ENCODE assay signal across 8 cellular contexts in genomic region chr14:64971452-64971889, GRCh38. TPM values are rescaled to one million over a fixed set of nuclear protein-coding genes. Genes with fewer than 3 reads are reported as not detected.
DNase-seq lines count a peak whose midpoint lies in the region; ATAC-seq and TF ChIP-seq lines count a peak whose summit lies in the region.

No MANE protein-coding gene starts in this region.

- H4K12ac ChIP-seq in trophoblast cell (ENCODE audit: low read depth, low read length), result peak overlapping the region; percentile 39

- intact Hi-C loops in Calu3 (cut with micrococcal nuclease; ENCODE audit: unreplicated experiment), result no loop called here

- H3K27me3 Mint-ChIP-seq in Calu3 (ENCODE audit: unreplicated experiment), result no peaks in the 10 kb centered on the region

- H3K9ac ChIP-seq in fibroblast of lung (ENCODE audit: insufficient read depth, low read length) (peak overlapping the region; percentile 23), trophoblast cell (ENCODE audit: low read length) (no peak overlapping the region)

- H3K36me3 ChIP-seq in RWPE2 (ENCODE audit: low read depth) (no peaks in the 10 kb centered on the region), fibroblast of lung (ENCODE audit: control insufficient read depth, insufficient read depth, low read length) (no peaks in the 10 kb centered on the region), trophoblast cell (ENCODE audit: control insufficient read depth in 1 of 2, insufficient read depth in 2 of 2, low read length in 2 of 2) (no peaks in the 10 kb centered on the region)

- no peak overlapping the region for H3K27ac Mint-ChIP-seq in Calu3 (ENCODE audit: unreplicated experiment)

- DNase-seq in Calu3, result no peak
- DNase-seq in RWPE2 (ENCODE audit: low spot score), result no peak
- no peak for DNase-seq in fibroblast of lung (ENCODE audit: low read depth in 2 of 2)
- DNase-seq in trophoblast cell, result no peak
- DNase-seq in EL, result no peak
- no peak for DNase-seq in SW 1271 (lab: John Stamatoyannopoulos, UW)

- H2BK120ac ChIP-seq in trophoblast cell (ENCODE audit: insufficient read depth, low read length, poor library complexity), result peak overlapping the region; percentile 21

- TF ChIP-seq CTCF in Calu3 (IDR thresholded peaks at IDR 0.05; ENCODE audit: unreplicated experiment) (no peak), RWPE2 (IDR thresholded peaks at IDR 0.05; ENCODE audit: poor library complexity, severe bottlenecking) (no peak), fibroblast of lung (conservative IDR thresholded peaks at IDR 0.05 in 1 of 2, IDR thresholded peaks at IDR 0.05 in 1 of 2; ENCODE audit: low read depth in 1 of 2, low read length in 2 of 2) (no peak)

- H3K14ac ChIP-seq in trophoblast cell (ENCODE audit: low read length), result peak overlapping the region; percentile 61

- no CpG with 5 or more reads among the region's 27 CpGs for WGBS in trophoblast cell (ENCODE audit: extremely low coverage, insufficient coverage, insufficient read length)

- H3K4me3 Mint-ChIP-seq in Calu3 (ENCODE audit: low read depth, unreplicated experiment), result peak overlapping the region; percentile 72

- peak overlapping the region; percentile 11 for H2BK12ac ChIP-seq in trophoblast cell (ENCODE audit: low read length)

- no peak overlapping the region for H2BK5ac ChIP-seq in trophoblast cell (ENCODE audit: low read depth, low read length, poor library complexity)

- H3K4me1 ChIP-seq in RWPE2 (ENCODE audit: insufficient read depth, poor library complexity, severe bottlenecking), result no peaks in the 10 kb centered on the region
- no peaks in the 10 kb centered on the region for H3K4me1 ChIP-seq in fibroblast of lung (ENCODE audit: control insufficient read depth, extremely low read depth, insufficient read depth, low read length)
- peaks cover 23 to 26% of the 10 kb centered on the region in 2 experiments for H3K4me1 ChIP-seq in trophoblast cell (ENCODE audit: control insufficient read depth in 1 of 2, insufficient read depth in 2 of 2, low read length in 2 of 2)

- no peaks in the 10 kb centered on the region for H3K79me2 ChIP-seq in fibroblast of lung (ENCODE audit: control insufficient read depth, insufficient read depth, low read length)
- peaks cover 3% of the 10 kb centered on the region for H3K79me2 ChIP-seq in trophoblast cell (ENCODE audit: control insufficient read depth, insufficient read depth, low read length, poor library complexity)

- peak overlapping the region; percentile 51 for H3K4ac ChIP-seq in trophoblast cell (ENCODE audit: low read depth, low read length)

- peaks cover 12% of the 10 kb centered on the region for H3K79me1 ChIP-seq in trophoblast cell (ENCODE audit: low read length)

- H3K4me2 ChIP-seq in fibroblast of lung (ENCODE audit: extremely low read depth, insufficient read depth, low read length) (peak overlapping the region; percentile 54), trophoblast cell (ENCODE audit: low read length) (peak overlapping the region; percentile 85)

- H3K4me1 Mint-ChIP-seq in Calu3 (ENCODE audit: low read depth, unreplicated experiment), result peaks cover 41% of the 10 kb centered on the region

- peak overlapping the region; percentile 18 for H3K18ac ChIP-seq in trophoblast cell (ENCODE audit: low read length)

- peak overlapping the region; percentile 50 for H4K91ac ChIP-seq in trophoblast cell (ENCODE audit: low read depth, low read length)

- CTCF ChIA-PET in Calu3 (lab: Charles Lee), result interaction anchor here (0.5 to 0.9 kb wide), 2 partner anchors 8 to 23 kb away, joined by 3 to 4 read pairs; no protein-coding TSS in a partner anchor

- ATAC-seq in RWPE2 (ENCODE audit: low read depth) (no peak; the same call in 2 of the 3 replicates), GM19463 (IDR thresholded peaks at IDR 0.05; ENCODE audit: unreplicated experiment) (no peak), HG03139 (IDR thresholded peaks at IDR 0.05; ENCODE audit: unreplicated experiment) (no peak)

- no peaks in the 10 kb centered on the region for H3K9me3 ChIP-seq in RWPE2 (ENCODE audit: severe bottlenecking)
- no peaks in the 10 kb centered on the region for H3K9me3 ChIP-seq in fibroblast of lung (ENCODE audit: control insufficient read depth, insufficient read depth, low read depth, low read length)
- no peaks in the 10 kb centered on the region for H3K9me3 ChIP-seq in trophoblast cell (ENCODE audit: insufficient read depth, low read depth, low read length)

- H3K27me3 ChIP-seq in RWPE2 (ENCODE audit: insufficient read depth, poor library complexity, severe bottlenecking) (no peaks in the 10 kb centered on the region), fibroblast of lung (ENCODE audit: control insufficient read depth, insufficient read depth, low read length) (no peaks in the 10 kb centered on the region), trophoblast cell (ENCODE audit: insufficient read depth, low read length) (no peaks in the 10 kb centered on the region)

- no peak overlapping the region for H3K27ac ChIP-seq in RWPE2 (ENCODE audit: poor library complexity, severe bottlenecking)
- H3K27ac ChIP-seq in fibroblast of lung (ENCODE audit: insufficient read depth, low read length), result no peak overlapping the region
- H3K27ac ChIP-seq in trophoblast cell (ENCODE audit: low read depth, low read length), result no peak overlapping the region

- H3K9me3 Mint-ChIP-seq in Calu3 (ENCODE audit: low read depth, unreplicated experiment), result no peaks in the 10 kb centered on the region

- no peaks in the 10 kb centered on the region for H4K20me1 ChIP-seq in fibroblast of lung (ENCODE audit: control insufficient read depth, extremely low read depth, insufficient read depth, low read length)

- H2AFZ ChIP-seq in fibroblast of lung (ENCODE audit: low read length), result peak overlapping the region; percentile 2
- H2AFZ ChIP-seq in trophoblast cell (ENCODE audit: insufficient read depth, low read length, poor library complexity), result peak overlapping the region; percentile 64

- BruUV-seq in Calu3 (replicated peaks; lab: Mats Ljungman, UMichigan), result no TSS peak

- peak overlapping the region; percentile 47 for H4K8ac ChIP-seq in trophoblast cell (ENCODE audit: low read depth, low read length)

- H3K4me3 ChIP-seq in RWPE2 (ENCODE audit: severe bottlenecking), result peak overlapping the region; percentile 48
- peak overlapping the region; percentile 28 to 63 (median 51) for H3K4me3 ChIP-seq in fibroblast of lung (replicated peaks in 1 of 4; ENCODE audit: control extremely low read depth in 1 of 4, insufficient read depth in 1 of 4, low read depth in 3 of 4, low read length in 4 of 4)
- peak overlapping the region; percentile 87 for H3K4me3 ChIP-seq in trophoblast cell (ENCODE audit: low read depth, low read length)

- peak overlapping the region; percentile 15 for H2AK5ac ChIP-seq in trophoblast cell (ENCODE audit: low read length)

- H3K23ac ChIP-seq in trophoblast cell (ENCODE audit: low read length), result no peak overlapping the region

- H3K36me3 Mint-ChIP-seq in Calu3 (ENCODE audit: insufficient read depth, unreplicated experiment), result peaks cover 25% of the 10 kb centered on the region

RNA-seq across cellular contexts. Expression of gene RAB15, which starts 0.7 kb away (rescaled TPM):
- 20.7 and 22.8 TPM in 2 replicates for total RNA-seq in Calu3 (2022)
- total RNA-seq in fibroblast of lung, result 3.6 TPM in 2 replicates
- polyA plus RNA-seq in fibroblast of lung, result 2.2 and 8.8 TPM in 2 replicates
- 2.6 and 8.7 TPM in 2 replicates for polyA plus RNA-seq in fibroblast of lung (2012)
- polyA minus RNA-seq in fibroblast of lung (ENCODE audit: low replicate concordance), result 1.9 and 9.3 TPM in 2 replicates
- 21.0 and 21.9 TPM in 2 replicates for polyA plus RNA-seq in trophoblast cell (2013)

RNA-seq across cellular contexts. Expression of gene FNTB, which starts 15.2 kb away (rescaled TPM):
- 15.0 and 17.6 TPM in 2 replicates for total RNA-seq in Calu3 (2022)
- total RNA-seq in fibroblast of lung, result 6.9 and 8.8 TPM in 2 replicates
- 13.2 and 13.9 TPM in 2 replicates for polyA plus RNA-seq in fibroblast of lung
- 10.8 and 13.8 TPM in 2 replicates for polyA plus RNA-seq in fibroblast of lung (2012)
- polyA minus RNA-seq in fibroblast of lung (ENCODE audit: low replicate concordance), result 34.5 and 73.7 TPM in 2 replicates
- polyA plus RNA-seq in trophoblast cell (2013), result 11.9 and 12.1 TPM in 2 replicates

RNA-seq across cellular contexts. Expression of gene GPX2, which starts 28.9 kb away (rescaled TPM):
- 188 and 260 TPM in 2 replicates for total RNA-seq in Calu3 (2022)
- total RNA-seq in fibroblast of lung, result not detected in 2 replicates
- not detected in 2 replicates for polyA plus RNA-seq in fibroblast of lung
- not detected in 2 replicates for polyA plus RNA-seq in fibroblast of lung (2012)
- polyA minus RNA-seq in fibroblast of lung (ENCODE audit: low replicate concordance), result not detected in 2 replicates
- polyA plus RNA-seq in trophoblast cell (2013), result 0.05 TPM in 1 of 2 replicates, not detected in the other

RNA-seq across cellular contexts. Expression of gene CHURC1, which starts 57.2 kb away (rescaled TPM):
- total RNA-seq in Calu3 (2022) (48.5 and 48.8 TPM in 2 replicates), fibroblast of lung (38.6 and 47.8 TPM in 2 replicates)
- polyA plus RNA-seq in fibroblast of lung, result 89.5 and 92.3 TPM in 2 replicates
- polyA plus RNA-seq in fibroblast of lung (2012), result 46.1 and 77.9 TPM in 2 replicates
- polyA minus RNA-seq in fibroblast of lung (ENCODE audit: low replicate concordance), result 1.2 and 1.7 TPM in 2 replicates
- 58.2 and 62.6 TPM in 2 replicates for polyA plus RNA-seq in trophoblast cell (2013)

Comparison
In these comparisons a context has a peak if more than half of its experiments do, and no peak if none do; other contexts are left out.
1. RNA of gene GPX2, which starts 28.9 kb away (total RNA-seq): 188 to 260 TPM in Calu3; not detected in fibroblast of lung; every median in the first group is over 100 times any median in the second.
2. Peak in every context shown above with its lines, with median percentiles within 50 percentile points of each other: H3K4me3 ChIP-seq.